24 cellular contexts compared by ENCODE assay signal in the genomic region with DNA sequence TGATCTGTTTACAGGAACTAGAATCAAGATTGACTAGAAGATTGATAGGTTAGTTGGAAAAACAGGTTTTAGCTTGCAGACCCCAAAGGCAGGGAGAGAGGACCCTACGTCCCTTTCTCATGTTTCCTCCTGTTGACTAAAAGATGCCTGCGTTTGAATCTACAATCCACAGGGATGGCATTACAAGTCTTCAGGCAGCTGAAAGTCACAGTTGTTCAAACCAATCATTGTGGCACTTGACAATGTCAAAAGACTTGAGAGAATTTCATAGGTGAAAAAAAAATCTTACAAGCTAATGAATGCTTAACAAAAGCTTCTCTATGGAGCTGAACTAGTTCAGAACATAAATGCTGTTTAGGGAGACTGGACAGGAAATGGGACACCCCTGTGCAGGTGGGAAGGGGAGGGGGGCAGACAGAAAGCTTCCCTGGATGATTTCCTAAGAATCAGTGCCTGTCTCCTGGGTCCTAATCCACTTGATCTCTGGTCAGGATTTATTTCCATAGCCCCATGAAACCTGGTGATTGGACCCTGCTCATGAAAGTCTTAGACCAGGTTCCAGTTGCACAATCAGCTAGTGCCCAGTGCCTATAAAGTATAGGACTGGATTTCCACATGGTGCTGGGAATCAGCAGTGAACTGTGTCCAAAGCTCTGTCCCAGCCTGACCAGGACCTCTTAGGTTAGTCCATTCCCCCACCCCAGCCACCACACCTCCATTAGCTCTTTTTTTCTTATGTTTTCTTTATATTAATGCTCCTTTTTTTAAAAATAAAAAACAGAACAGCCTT.
"Had no signal": no experiment of that assay in that cellular context is flagged by ENCODE, and none has a peak within 500 bp of the region (broad histone marks: within the 10 kb centered on the region; RNA-seq: fewer than 3 reads in every experiment).

No MANE protein-coding gene starts in this region.

- H3K4me3 ChIP-seq: coronary artery, lower lobe of right lung, right lobe of liver, stomach, suprapubic skin, tibial nerve had no signal

- H3K27me3 ChIP-seq: foreskin keratinocyte, right lobe of liver, stomach, suprapubic skin, tibial nerve had no signal

- H3K9me3 ChIP-seq: lower lobe of right lung, right lobe of liver, stomach, suprapubic skin, tibial nerve had no signal

- DNase-seq: activated CD4-positive, alpha-beta memory T cell treated with anti-CD3 and anti-CD28 coated beads for 36 hours; activated CD4-positive, alpha-beta T cell treated with anti-CD3 and anti-CD28 coated beads for 4 hours; activated CD4-positive, CD25-positive, alpha-beta regulatory T cell; activated effector memory CD4-positive, alpha-beta T cell treated with Interleukin-2 at 50 U/mL for 16 hours; activated naive CD4-positive, alpha-beta T cell treated with anti-CD3 and anti-CD28 coated beads, Interleukin-2, amount 10 ng/mL, durations not matched to agents 7 days and 5 days; activated T-cell treated with anti-CD3 and anti-CD28 coated beads, Interleukin-2, amount 50 U/mL, for 72 hours; amygdala; cerebellar nuclear complex; erythroblast; kidney; lower lobe of right lung; midbrain; nephron progenitor cell; right lobe of liver; small intestine; stimulated activated CD4-positive, alpha-beta T cell treated with anti-CD3 and anti-CD28 coated beads, Interleukin-2, amount 100 ng/mL, for 24 hours; stomach; T-helper 17 cell had no signal

- H3K27ac ChIP-seq: coronary artery, lower lobe of right lung, parathyroid adenoma, right lobe of liver, stomach, suprapubic skin, tibial nerve had no signal

- H3K36me3 ChIP-seq: lower lobe of right lung, right lobe of liver, stomach, suprapubic skin, tibial nerve had no signal

- ATAC-seq: activated T-cell treated with anti-CD3 and anti-CD28 coated beads, Interleukin-2, amount 50 U/mL, for 72 hours; foreskin keratinocyte; lower lobe of right lung; stimulated activated memory B cell treated with anti-CD40 and anti-IgM and Interleukin-4, amounts not matched to agents 10 μg/mL and 1 μg/mL and 100 μg/mL, for 72 hours; T-helper 17 cell had no signal
